In the genomic region with DNA sequence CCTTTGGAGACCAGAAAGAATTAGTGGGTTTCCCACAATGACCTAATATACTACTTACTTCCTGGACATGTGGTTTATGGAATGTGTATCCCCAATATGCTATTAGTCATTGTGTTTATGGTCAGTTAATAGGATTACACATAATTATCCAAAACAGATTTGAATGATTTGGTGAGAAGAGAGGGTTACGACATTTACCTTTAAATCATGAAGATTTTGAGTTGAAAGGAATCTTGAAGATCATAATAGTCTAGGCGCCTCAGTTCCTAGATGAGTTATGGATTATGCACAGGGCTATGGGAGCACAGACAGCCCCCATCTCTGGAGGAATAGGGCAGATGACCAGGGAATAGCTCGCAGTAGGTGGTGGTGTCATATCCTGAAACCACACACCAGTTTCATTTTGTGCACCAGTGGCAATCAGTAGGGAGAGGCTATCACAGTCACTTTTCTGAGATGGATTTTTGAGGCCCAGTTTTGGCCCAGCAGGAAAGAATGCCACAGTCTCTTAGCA, we compare ENCODE assay signal across 17 cellular contexts.
DNase-seq lines count a peak whose midpoint lies in the region; ATAC-seq, FAIRE-seq and TF ChIP-seq lines count a peak whose summit lies in the region.
"Had no signal": no experiment of that assay in that cellular context is flagged by ENCODE, and none has a peak within 500 bp of the region (broad histone marks: within the 10 kb centered on the region; RNA-seq: fewer than 3 reads in every experiment).

No MANE protein-coding gene starts in this region.

- H3K9ac ChIP-seq in endothelial cell of umbilical vein (replicated peaks; ENCODE audit: extremely low read depth, insufficient read depth, low read length) (peak overlapping the region; percentile 85), neuronal stem cell (ENCODE audit: low read depth, low read length, poor library complexity) (no peak overlapping the region)
- H3K9ac ChIP-seq: BLaER1 treated with 17β-estradiol and CSF1 and Interleukin-3, amounts not matched to agents 10 nM and 100 nM had no signal

- 100% methylated on average over 2 to 3 of the region's 3 CpGs for WGBS in gastroesophageal sphincter (ENCODE audit: low coverage in 1 of 2), 2 donors
- WGBS in neuronal stem cell (ENCODE audit: extremely low coverage in 2 of 2, insufficient read length in 2 of 2, insufficient replicate concordance in 1 of 2), 2 donors: no CpG with 5 or more reads among the region's 3 CpGs

- H2BK15ac ChIP-seq in neuronal stem cell (ENCODE audit: low read length): no peak overlapping the region

- peaks cover 22% of the 10 kb centered on the region for H3K79me2 ChIP-seq in endothelial cell of umbilical vein (ENCODE audit: control insufficient read depth, insufficient read depth, low read length)

- H3K4me2 ChIP-seq in endothelial cell of umbilical vein (ENCODE audit: insufficient read depth, low read length): peak overlapping the region; percentile 94
- no peak overlapping the region for H3K4me2 ChIP-seq in neuronal stem cell (ENCODE audit: insufficient read depth, low read length, poor library complexity, severe bottlenecking)

- peaks cover 93% of the 10 kb centered on the region for H3K4me1 ChIP-seq in endothelial cell of umbilical vein (ENCODE audit: control insufficient read depth, extremely low read depth, insufficient read depth, low read length)
- H3K4me1 ChIP-seq in gastroesophageal sphincter: peaks cover 9 to 53% (median 14%) of the 10 kb centered on the region in 3 donors
- H3K4me1 ChIP-seq in neuronal stem cell (ENCODE audit: control insufficient read depth in 2 of 2, insufficient read depth in 1 of 2, low read depth in 1 of 2, low read length in 2 of 2): peaks cover 2 to 3% of the 10 kb centered on the region in 2 donors
- H3K4me1 ChIP-seq: HAP-1 had no signal

- H2AK5ac ChIP-seq in neuronal stem cell (ENCODE audit: low read depth, low read length): no peak overlapping the region

- no peak overlapping the region for H2BK12ac ChIP-seq in neuronal stem cell (ENCODE audit: low read length)

- H3K79me1 ChIP-seq in neuronal stem cell (ENCODE audit: low read depth, low read length): no peaks in the 10 kb centered on the region

- POLR2A ChIA-PET in endothelial cell of umbilical vein (lab: Charles Lee): no interaction called here

- no peak overlapping the region for H2AFZ ChIP-seq in endothelial cell of umbilical vein (ENCODE audit: low read depth, low read length)
- H2AFZ ChIP-seq in neuronal stem cell (ENCODE audit: low read length): no peak overlapping the region

- no peak for TF ChIP-seq EP300 in gastroesophageal sphincter (IDR thresholded peaks at IDR 0.05)

- no peaks in the 10 kb centered on the region for H3K9me3 Mint-ChIP-seq in nephron progenitor cell
- H3K9me3 Mint-ChIP-seq: activated CD4-positive, alpha-beta T cell treated with anti-CD3 and anti-CD28 coated beads, Interleukin-2, amount 10 ng/mL, durations not matched to agents 7 days and 5 days; immature natural killer cell had no signal

- H3K27me3 ChIP-seq in endothelial cell of umbilical vein (ENCODE audit: control insufficient read depth in 2 of 2, insufficient read depth in 2 of 2, low read length in 2 of 2): no peaks in the 10 kb centered on the region
- H3K27me3 ChIP-seq in gastroesophageal sphincter: no peaks in the 10 kb centered on the region
- no peaks in the 10 kb centered on the region for H3K27me3 ChIP-seq in neuronal stem cell (ENCODE audit: control insufficient read depth in 3 of 3, insufficient read depth in 3 of 3, low read depth in 1 of 3, low read length in 3 of 3)
- H3K27me3 ChIP-seq: BLaER1 treated with 17β-estradiol and CSF1 and Interleukin-3, amounts not matched to agents 10 nM and 100 nM; stomach had no signal

- H2BK5ac ChIP-seq in neuronal stem cell (ENCODE audit: low read length): no peak overlapping the region

- peak overlapping the region; percentile 100 for H3K27ac ChIP-seq in endothelial cell of umbilical vein (ENCODE audit: insufficient read depth, low read depth, low read length)
- no peak overlapping the region for H3K27ac ChIP-seq in gastroesophageal sphincter
- no peak overlapping the region for H3K27ac ChIP-seq in neuronal stem cell (replicated peaks; ENCODE audit: low read length)
- H3K27ac ChIP-seq: BLaER1 treated with 17β-estradiol and CSF1 and Interleukin-3, amounts not matched to agents 10 nM and 100 nM; stomach had no signal

- CTCF ChIA-PET in endothelial cell of umbilical vein (lab: Charles Lee): interaction anchor here (0.7 to 1.0 kb wide), 2 partner anchors 9 to 20 kb away, joined by 3 to 4 read pairs; no protein-coding TSS in a partner anchor

- DNase-seq in EL (peak; percentile 85), RCC 7860 (ENCODE audit: low spot score) (peak; percentile 36), endothelial cell of umbilical vein (ENCODE audit: low read depth, low spot score) (peak; percentile 88), nephron progenitor cell (no peak), neuronal stem cell (ENCODE audit: low spot score) (no peak)
- DNase-seq: activated CD4-positive, alpha-beta T cell treated with anti-CD3 and anti-CD28 coated beads, Interleukin-2, amount 10 ng/mL, durations not matched to agents 7 days and 5 days; activated gamma-delta T cell; immature natural killer cell; NCI-H1417; right cardiac atrium; stomach had no signal

- intact Hi-C loops in endothelial cell of umbilical vein (cut with micrococcal nuclease): loop anchor here (1.0 to 5.0 kb wide), 5 partner anchors 11 to 799 kb away; a partner anchor contains a TSS

- H3K23ac ChIP-seq in neuronal stem cell (ENCODE audit: low read depth, low read length, poor library complexity): no peak overlapping the region

- no peak overlapping the region for H3K4ac ChIP-seq in neuronal stem cell (ENCODE audit: low read length)

- TF ChIP-seq POLR2A in endothelial cell of umbilical vein (IDR thresholded peaks at IDR 0.05; ENCODE audit: low read depth, low read length) (no peak), gastroesophageal sphincter (IDR thresholded peaks at IDR 0.05) (no peak)

- no peak overlapping the region for H3K4me3 Mint-ChIP-seq in nephron progenitor cell
- H3K4me3 Mint-ChIP-seq: activated CD4-positive, alpha-beta T cell treated with anti-CD3 and anti-CD28 coated beads, Interleukin-2, amount 10 ng/mL, durations not matched to agents 7 days and 5 days; immature natural killer cell had no signal

- H3K36me3 Mint-ChIP-seq in nephron progenitor cell (ENCODE audit: low read depth): peaks cover 93% of the 10 kb centered on the region

- peaks cover 48% of the 10 kb centered on the region for H3K4me1 Mint-ChIP-seq in nephron progenitor cell

- no peak overlapping the region for H4K91ac ChIP-seq in neuronal stem cell (ENCODE audit: low read depth, low read length, poor library complexity)

- H2BK120ac ChIP-seq in neuronal stem cell (ENCODE audit: low read depth, low read length): no peak overlapping the region

- peak overlapping the region; percentile 37 for H3K27ac Mint-ChIP-seq in nephron progenitor cell
- H3K27ac Mint-ChIP-seq: activated CD4-positive, alpha-beta T cell treated with anti-CD3 and anti-CD28 coated beads, Interleukin-2, amount 10 ng/mL, durations not matched to agents 7 days and 5 days had no signal

- TF ChIP-seq CTCF in endothelial cell of umbilical vein (IDR thresholded peaks at IDR 0.05; ENCODE audit: extremely low read depth in 1 of 2, insufficient read depth in 1 of 2, low read depth in 1 of 2, low read length in 2 of 2) (no peak), nephron progenitor cell (IDR thresholded peaks at IDR 0.05) (no peak), gastroesophageal sphincter (IDR thresholded peaks at IDR 0.05) (no peak)

- H3K18ac ChIP-seq in neuronal stem cell (ENCODE audit: low read length): no peak overlapping the region

- ATAC-seq in HG02973 (IDR thresholded peaks at IDR 0.05; ENCODE audit: unreplicated experiment) (no peak), gastroesophageal sphincter (no peak), HG02678 (IDR thresholded peaks at IDR 0.05; ENCODE audit: unreplicated experiment) (no peak)
- ATAC-seq: right cardiac atrium had no signal

- no peaks in the 10 kb centered on the region for H4K20me1 ChIP-seq in endothelial cell of umbilical vein (replicated peaks; ENCODE audit: control insufficient read depth, extremely low read depth, insufficient read depth, low read length)

- H3K9me1 ChIP-seq in endothelial cell of umbilical vein (replicated peaks; ENCODE audit: control insufficient read depth, extremely low read depth, insufficient read depth, low read length): no peaks in the 10 kb centered on the region

- H3K4me3 ChIP-seq in endothelial cell of umbilical vein (replicated peaks in 1 of 3; ENCODE audit: insufficient read depth in 1 of 3, low read depth in 1 of 3, low read length in 3 of 3) (peak overlapping the region in 2 of 3 experiments; percentile 26 to 48), gastroesophageal sphincter (no peak overlapping the region), neuronal stem cell (ENCODE audit: low read length in 2 of 2) (no peak overlapping the region)
- H3K4me3 ChIP-seq: BLaER1 treated with 17β-estradiol and CSF1 and Interleukin-3, amounts not matched to agents 10 nM and 100 nM; HAP-1; stomach had no signal

- no peaks in the 10 kb centered on the region for H3K27me3 Mint-ChIP-seq in nephron progenitor cell (ENCODE audit: low read depth, poor library complexity)

- H3K14ac ChIP-seq in neuronal stem cell (ENCODE audit: low read length): no peak overlapping the region

- H3K36me3 ChIP-seq in endothelial cell of umbilical vein (ENCODE audit: control insufficient read depth in 2 of 2, extremely low read depth in 1 of 2, insufficient read depth in 2 of 2, low read length in 2 of 2): peaks cover 8 to 9% of the 10 kb centered on the region in 2 experiments
- peaks cover 0 to 23% of the 10 kb centered on the region in 2 donors for H3K36me3 ChIP-seq in gastroesophageal sphincter
- peaks cover 24 to 97% of the 10 kb centered on the region in 2 donors for H3K36me3 ChIP-seq in neuronal stem cell (replicated peaks in 1 of 2; ENCODE audit: control insufficient read depth in 2 of 2, insufficient read depth in 2 of 2, low read length in 2 of 2)

- no peaks in the 10 kb centered on the region for H3K9me3 ChIP-seq in endothelial cell of umbilical vein (replicated peaks; ENCODE audit: control insufficient read depth, insufficient read depth, low read length)
- no peaks in the 10 kb centered on the region for H3K9me3 ChIP-seq in gastroesophageal sphincter
- H3K9me3 ChIP-seq in neuronal stem cell (replicated peaks in 1 of 2; ENCODE audit: control insufficient read depth in 2 of 2, insufficient read depth in 1 of 2, low read depth in 1 of 2, low read length in 2 of 2): no peaks in the 10 kb centered on the region
- H3K9me3 ChIP-seq: BLaER1 treated with 17β-estradiol and CSF1 and Interleukin-3, amounts not matched to agents 10 nM and 100 nM; HAP-1; stomach had no signal

- dilution Hi-C loops in endothelial cell of umbilical vein (cut with MboI; ENCODE audit: extremely low pct_ligation_motif_present, low sequenced_read_pairs): no loop called here

- BruUV-seq in endothelial cell of umbilical vein (replicated peaks; lab: Mats Ljungman, UMichigan): no TSS peak

- peak; percentile 28 for FAIRE-seq in RCC 7860 (lab: Jason Lieb, UNC)
- FAIRE-seq in endothelial cell of umbilical vein (lab: Jason Lieb, UNC): peak; percentile 71
- FAIRE-seq: GM18507 had no signal

- no peak overlapping the region for H4K8ac ChIP-seq in neuronal stem cell (ENCODE audit: low read depth, low read length)

Comparison
In these comparisons a context has a peak if more than half of its experiments do, and no peak if none do; other contexts are left out.
1. DNase-seq: peak in EL (single experiment), RCC 7860 (single experiment) and endothelial cell of umbilical vein (single experiment); none in nephron progenitor cell (single experiment) and neuronal stem cell (single experiment).
2. H3K4me3 ChIP-seq: peak in endothelial cell of umbilical vein (2 of 3); none in gastroesophageal sphincter (0 of 2) and neuronal stem cell (0 of 2).